In genomic region chr9:93082841-93083411, GRCh38 we compare ENCODE assay signal across 14 cellular contexts. TPM values are rescaled to one million over a fixed set of nuclear protein-coding genes. Genes with fewer than 3 reads are reported as not detected.
DNase-seq lines count a peak whose midpoint lies in the region; ATAC-seq and TF ChIP-seq lines count a peak whose summit lies in the region.
"Had no signal": no experiment of that assay in that cellular context is flagged by ENCODE, and none has a peak within 500 bp of the region (broad histone marks: within the 10 kb centered on the region; RNA-seq: fewer than 3 reads in every experiment).

No MANE protein-coding gene starts in this region.

- intact Hi-C loops in sciatic nerve (cut with DNase I) = no loop called here

- no peak overlapping the region for H3K4me2 ChIP-seq in DND-41 (ENCODE audit: insufficient read depth, low read length)

- no peaks in the 10 kb centered on the region for H3K27me3 Mint-ChIP-seq in T-helper 17 cell
- H3K27me3 Mint-ChIP-seq: memory B cell had no signal

- no peaks in the 10 kb centered on the region for H3K9me3 ChIP-seq in DND-41 (ENCODE audit: insufficient read depth, low read length, severe bottlenecking)
- H3K9me3 ChIP-seq in T-helper 17 cell (ENCODE audit: control insufficient read depth, low read length, poor library complexity, severe bottlenecking) = no peaks in the 10 kb centered on the region
- no peaks in the 10 kb centered on the region for H3K9me3 ChIP-seq in effector memory CD4-positive, alpha-beta T cell (ENCODE audit: control insufficient read depth, low read length)
- H3K9me3 ChIP-seq: Caco-2, SJCRH30 had no signal

- TF ChIP-seq POLR2A in erythroblast (IDR thresholded peaks at IDR 0.05; ENCODE audit: low read length) = no peak

- H3K36me3 Mint-ChIP-seq in T-helper 17 cell (ENCODE audit: low read depth) = peaks cover 10% of the 10 kb centered on the region

- no peaks in the 10 kb centered on the region for H3K36me3 ChIP-seq in DND-41 (ENCODE audit: insufficient read depth, low read length)
- peaks cover 69% of the 10 kb centered on the region for H3K36me3 ChIP-seq in effector memory CD4-positive, alpha-beta T cell (ENCODE audit: control insufficient read depth, insufficient read depth, low read length)
- H3K36me3 ChIP-seq: SJCRH30 had no signal

- H3K4me3 ChIP-seq in DND-41 (ENCODE audit: low read depth in 1 of 2, low read length in 2 of 2) = no peak overlapping the region
- no peak overlapping the region for H3K4me3 ChIP-seq in effector memory CD4-positive, alpha-beta T cell (ENCODE audit: insufficient read depth, low read depth, low read length, poor library complexity, severe bottlenecking)
- H3K4me3 ChIP-seq: GM23248, SJCRH30 had no signal

- peaks cover 13% of the 10 kb centered on the region for H3K4me1 ChIP-seq in DND-41 (ENCODE audit: insufficient read depth, low read length)
- peaks cover 19% of the 10 kb centered on the region for H3K4me1 ChIP-seq in effector memory CD4-positive, alpha-beta T cell (ENCODE audit: control insufficient read depth, insufficient read depth, low read length, poor library complexity, severe bottlenecking)
- H3K4me1 ChIP-seq: Caco-2, SJCRH30 had no signal

- DNase-seq in DND-41 (peak; percentile 63), T-helper 17 cell (no peak), sciatic nerve (ENCODE audit: low spot score) (peak; percentile 49), erythroblast (lab: John Stamatoyannopoulos, UW) (no peak), kidney glomerular epithelial cell (lab: John Stamatoyannopoulos, UW) (no peak)
- no peak for DNase-seq in effector memory CD4-positive, alpha-beta T cell
- DNase-seq: Caco-2, GM23248, hypothalamus, NCI-H526 had no signal

- peak overlapping the region; percentile 68 for H3K27ac Mint-ChIP-seq in T-helper 17 cell

- no peaks in the 10 kb centered on the region for H4K20me1 ChIP-seq in DND-41 (ENCODE audit: insufficient read depth, low read length)

- no peak overlapping the region for H2AFZ ChIP-seq in DND-41 (ENCODE audit: low read depth, low read length)
- H2AFZ ChIP-seq: GM23248 had no signal

- TF ChIP-seq CTCF in DND-41 (IDR thresholded peaks at IDR 0.05; ENCODE audit: borderline replicate concordance, extremely low read depth, low read length, poor library complexity, severe bottlenecking) = no peak

- H3K27ac ChIP-seq in DND-41 (ENCODE audit: low read length) = peak overlapping the region; percentile 48; the same call in 1 of the 2 replicates
- peak overlapping the region; percentile 57 for H3K27ac ChIP-seq in effector memory CD4-positive, alpha-beta T cell (ENCODE audit: insufficient read depth, low read length, poor library complexity, severe bottlenecking)
- H3K27ac ChIP-seq: GM23248, SJCRH30 had no signal

- H3K4me3 Mint-ChIP-seq in T-helper 17 cell = peak overlapping the region; percentile 31
- H3K4me3 Mint-ChIP-seq: memory B cell had no signal

- no peak overlapping the region; the same call in 1 of the 2 replicates for H3K9ac ChIP-seq in DND-41 (ENCODE audit: low read depth, low read length)
- H3K9ac ChIP-seq: GM23248 had no signal

- ATAC-seq in DND-41 (ENCODE audit: insufficient read depth, low read depth) (peak; percentile 88), T-helper 17 cell (peak; percentile 30), sciatic nerve (no peak), esophagus mucosa (no peak), GM19035 (IDR thresholded peaks at IDR 0.05; ENCODE audit: unreplicated experiment) (no peak)

- H3K79me2 ChIP-seq in DND-41 (ENCODE audit: insufficient read depth, low read length) = no peaks in the 10 kb centered on the region

- no peaks in the 10 kb centered on the region for H3K27me3 ChIP-seq in DND-41 (ENCODE audit: insufficient read depth, low read length, poor library complexity)
- no peaks in the 10 kb centered on the region for H3K27me3 ChIP-seq in effector memory CD4-positive, alpha-beta T cell (replicated peaks; ENCODE audit: control insufficient read depth, insufficient read depth, low read length, poor library complexity, severe bottlenecking)
- H3K27me3 ChIP-seq: SJCRH30 had no signal

- peaks cover 14% of the 10 kb centered on the region for H3K4me1 Mint-ChIP-seq in T-helper 17 cell

RNA-seq across cellular contexts. Expression of gene CARD19, which starts 13.1 kb away (rescaled TPM):
- total RNA-seq in T-helper 17 cell = 10 to 100 TPM; 45.2 to 54.4 TPM
- 36.6 TPM for total RNA-seq in sciatic nerve
- total RNA-seq in esophagus mucosa = 19.9 TPM

RNA-seq across cellular contexts. Expression of gene SUSD3, which starts 24.4 kb away (rescaled TPM):
- 10 to 100 TPM; 47.2 to 62.3 TPM for total RNA-seq in T-helper 17 cell
- 6.6 TPM for total RNA-seq in sciatic nerve
- 0.96 TPM for total RNA-seq in esophagus mucosa
- total RNA-seq: SJCRH30 had no signal

RNA-seq across cellular contexts. Expression of gene NINJ1, which starts 51.1 kb away (rescaled TPM):
- 100 to 1,000 TPM; 169 to 219 TPM for total RNA-seq in T-helper 17 cell
- total RNA-seq in sciatic nerve = 53.5 TPM
- total RNA-seq in esophagus mucosa = 16.9 TPM

Comparison
In these comparisons a context has a peak if more than half of its experiments do, and no peak if none do; other contexts are left out.
1. ATAC-seq: peak in DND-41 (single experiment) and T-helper 17 cell (single experiment); none in sciatic nerve (single experiment), esophagus mucosa (single experiment) and GM19035 (single experiment).
2. DNase-seq: peak in DND-41 (single experiment) and sciatic nerve (single experiment); none in T-helper 17 cell (0 of 3), effector memory CD4-positive, alpha-beta T cell (0 of 3), erythroblast (0 of 2) and kidney glomerular epithelial cell (single experiment).